In the genomic region with DNA sequence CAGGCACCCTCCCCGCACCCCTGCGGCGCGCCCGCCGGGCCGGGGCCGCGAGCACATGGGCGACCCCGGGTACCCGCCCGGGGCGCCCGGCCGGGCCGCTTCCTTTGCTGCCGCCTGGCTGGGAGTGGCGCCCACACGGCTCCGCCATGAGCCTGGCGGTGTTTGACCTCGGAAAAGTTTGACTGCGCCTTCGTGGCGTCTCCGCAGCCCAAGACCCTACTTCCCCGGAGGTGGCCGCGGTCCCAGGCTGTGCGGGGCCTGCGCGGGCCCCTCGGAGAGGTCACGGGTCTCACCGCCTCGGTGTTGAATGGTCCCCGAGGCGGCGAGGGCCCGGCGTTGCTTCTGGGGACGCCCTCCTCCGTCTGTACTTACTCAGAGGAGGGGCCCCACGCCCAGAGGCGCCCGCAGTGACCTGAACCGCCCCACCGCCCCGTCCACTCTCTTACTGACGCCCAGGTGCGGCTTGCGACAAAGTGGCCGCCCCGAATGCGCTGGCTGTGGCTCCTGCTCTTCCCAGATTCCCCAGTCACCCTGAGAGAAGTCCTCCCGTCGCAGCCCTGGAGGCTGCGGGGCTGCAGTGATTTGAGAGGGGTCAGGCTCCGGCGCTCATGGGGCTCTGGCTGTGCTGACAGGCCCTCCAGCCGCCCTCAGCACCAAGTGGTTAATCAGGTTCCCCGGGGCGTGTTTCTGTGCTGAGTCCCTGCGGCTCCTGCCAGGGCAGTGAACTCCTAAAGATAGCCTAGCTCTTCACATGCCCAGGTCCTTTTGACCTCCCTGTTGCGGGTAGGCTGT, we compare ENCODE assay signal across 8 cellular contexts. TPM values are rescaled to one million over a fixed set of nuclear protein-coding genes. Genes with fewer than 3 reads are reported as not detected.
DNase-seq lines count a peak whose midpoint lies in the region; ATAC-seq, FAIRE-seq and TF ChIP-seq lines count a peak whose summit lies in the region.

No MANE protein-coding gene starts in this region.

- peak overlapping the region; percentile 66 for H2AFZ ChIP-seq in DND-41 (ENCODE audit: low read depth, low read length)

- peak overlapping the region; percentile 79 for H3K9ac ChIP-seq in DND-41 (ENCODE audit: low read depth, low read length)

- H3K27ac ChIP-seq in DND-41 (ENCODE audit: low read length) (peak overlapping the region; percentile 64), Peyer's patch (peak overlapping the region; percentile 74 to 93 (median 86))

- H3K9me3 ChIP-seq in DND-41 (ENCODE audit: insufficient read depth, low read length, severe bottlenecking) (no peaks in the 10 kb centered on the region), Peyer's patch (no peaks in the 10 kb centered on the region)

- H3K27me3 ChIP-seq in DND-41 (ENCODE audit: insufficient read depth, low read length, poor library complexity) (no peaks in the 10 kb centered on the region), Peyer's patch (no peaks in the 10 kb centered on the region)

- H3K4me2 ChIP-seq in DND-41 (ENCODE audit: insufficient read depth, low read length): peak overlapping the region; percentile 91

- H4K20me1 ChIP-seq in DND-41 (ENCODE audit: insufficient read depth, low read length): peaks cover 17% of the 10 kb centered on the region; the same call in 1 of the 2 replicates

- FAIRE-seq in H54 (lab: Jason Lieb, UNC): no peak

- TF ChIP-seq POLR2A in Peyer's patch (IDR thresholded peaks at IDR 0.05) (peak; percentile 51 to 68), H54 (IDR thresholded peaks at IDR 0.05; ENCODE audit: low read depth, low read length) (no peak)

- H3K4me1 ChIP-seq in DND-41 (ENCODE audit: insufficient read depth, low read length) (peaks cover 62% of the 10 kb centered on the region), Peyer's patch (peaks cover 3 to 35% (median 10%) of the 10 kb centered on the region in 4 donors)

- peak overlapping the region; percentile 62 to 78; a peak in 3 of 4 replicates for H3K4me3 ChIP-seq in DND-41 (ENCODE audit: low read depth in 1 of 2, low read length in 2 of 2)
- H3K4me3 ChIP-seq in Peyer's patch: peak overlapping the region; percentile 66 to 80 (median 76)

- TF ChIP-seq CTCF in DND-41 (IDR thresholded peaks at IDR 0.05; ENCODE audit: borderline replicate concordance, extremely low read depth, low read length, poor library complexity, severe bottlenecking) (no peak), Peyer's patch (IDR thresholded peaks at IDR 0.05) (peak in 1 of 6 experiments; percentile 19)

- peaks cover 87% of the 10 kb centered on the region for H3K79me2 ChIP-seq in DND-41 (ENCODE audit: insufficient read depth, low read length)

- DNase-seq in DND-41 (peak; percentile 33), Peyer's patch (peak; percentile 46 to 83 (median 82)), astrocyte of the hippocampus (ENCODE audit: low read depth, low spot score) (peak; percentile 51), iPS-NIHi7 (ENCODE audit: extremely low spot score) (peak; percentile 60), H54 (ENCODE audit: insufficient read length, low spot score) (no peak), GDM1 (lab: John Stamatoyannopoulos, UW) (no peak)
- DNase-seq in stimulated activated CD4-positive, alpha-beta T cell treated with anti-CD3 and anti-CD28 coated beads, Interleukin-15, amount 100 ng/mL, for 24 hours: peak; percentile 55

- H3K36me3 ChIP-seq in DND-41 (ENCODE audit: insufficient read depth, low read length) (peaks cover 49% of the 10 kb centered on the region), Peyer's patch (peaks cover 0 to 38% (median 0%) of the 10 kb centered on the region in 3 donors)

- ATAC-seq in DND-41 (ENCODE audit: insufficient read depth, low read depth): peak; percentile 31
- peak; percentile 15 for ATAC-seq in GM21825 (IDR thresholded peaks at IDR 0.05; ENCODE audit: unreplicated experiment)

RNA-seq across cellular contexts. Expression of gene KMT5A, which starts 5.8 kb away (rescaled TPM):
- 10 to 100 TPM; 32.6 to 99.0 (median 42.6) TPM for total RNA-seq in Peyer's patch

RNA-seq across cellular contexts. Expression of gene SBNO1, which starts 25.1 kb away (rescaled TPM):
- total RNA-seq in Peyer's patch: 10 to 100 TPM; 16.2 to 23.9 (median 18.8) TPM

RNA-seq across cellular contexts. Expression of gene RILPL2, which starts 46.7 kb away (rescaled TPM):
- 1 to 10 TPM in 3 of 4 donors, under 1 TPM in 1; 0.70 to 9.9 (median 2.3) TPM for total RNA-seq in Peyer's patch

Comparison
In these comparisons a context has a peak if more than half of its experiments do, and no peak if none do; other contexts are left out.
1. DNase-seq: peak in DND-41 (single experiment), Peyer's patch (3 of 3), astrocyte of the hippocampus (single experiment), iPS-NIHi7 (single experiment) and stimulated activated CD4-positive, alpha-beta T cell treated with anti-CD3 and anti-CD28 coated beads, Interleukin-15, amount 100 ng/mL, for 24 hours (single experiment); none in H54 (single experiment) and GDM1 (single experiment).